8 cellular contexts compared by ENCODE assay signal in the genomic region with DNA sequence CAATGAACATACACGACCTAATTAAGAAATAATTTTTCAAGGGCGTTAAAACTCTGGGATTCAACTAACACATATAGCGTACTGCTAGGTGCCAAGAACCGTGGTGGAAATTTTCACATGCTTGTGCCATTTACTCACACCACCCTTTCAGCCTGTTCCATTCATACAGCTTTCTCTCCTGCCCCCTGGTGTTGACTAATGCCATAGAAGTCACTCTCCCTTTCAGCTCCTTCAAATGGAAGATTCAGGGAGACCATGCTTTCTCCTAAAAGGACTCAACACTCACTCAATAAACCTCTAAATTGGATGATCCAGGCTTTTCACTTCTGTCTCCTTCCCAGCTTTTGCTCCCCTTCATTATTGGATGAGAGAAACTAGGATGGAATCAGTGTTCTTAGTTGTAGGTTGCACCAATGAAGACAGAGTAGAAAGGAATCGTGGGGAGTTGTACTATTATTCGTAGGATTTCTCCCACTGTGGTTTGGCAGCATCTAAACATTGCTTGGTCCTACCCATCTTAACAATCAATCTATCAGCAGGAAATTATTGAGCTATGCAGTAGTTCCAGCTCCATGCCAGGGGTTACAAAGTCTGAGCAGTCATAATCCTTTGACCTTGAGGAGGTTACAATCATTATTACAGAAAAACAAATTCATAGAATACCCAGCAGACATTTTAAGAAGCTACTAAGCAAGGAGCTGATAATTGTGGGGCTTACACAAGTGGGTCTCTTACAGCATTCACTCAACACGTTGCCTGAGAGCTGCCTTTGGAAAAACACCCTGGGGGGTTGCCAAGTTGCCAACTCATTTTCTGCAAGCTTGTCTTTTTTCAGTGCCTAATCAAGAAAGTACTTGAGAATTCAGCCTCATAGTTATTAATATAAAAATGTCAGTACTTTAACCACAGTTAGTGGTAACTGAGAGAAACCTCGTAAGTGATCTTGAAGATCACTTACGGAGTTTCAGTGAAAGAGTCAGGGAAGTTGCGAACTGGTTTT.
A peak's percentile ranks its signal among the peaks of the same experiment; 100 is the strongest.
DNase-seq lines count a peak whose midpoint lies in the region; ATAC-seq and TF ChIP-seq lines count a peak whose summit lies in the region.

No MANE protein-coding gene starts in this region.

- peak; percentile 51 for TF ChIP-seq CTCF in GM12874 (IDR thresholded peaks at IDR 0.05; ENCODE audit: insufficient read depth, low read depth, low read length)

- H3K27ac ChIP-seq in caudate nucleus (ENCODE audit: low read depth, low read length): no peak overlapping the region

- no peak for ATAC-seq in HG02970 (IDR thresholded peaks at IDR 0.05; ENCODE audit: low FRiP score, unreplicated experiment)

- DNase-seq in AG08395 (ENCODE audit: low spot score) (peak; percentile 74), NCI-H1092 treated with DMSO at 0.1 percent for 48 hours (lab: John Stamatoyannopoulos, UW) (peak; percentile 44), SW480 (ENCODE audit: low spot score) (peak; percentile 66), caudate nucleus (lab: John Stamatoyannopoulos, UW) (peak in 39 of 61 donors; percentile 6 to 85 (median 26)), kidney tubule cell (ENCODE audit: low spot score) (peak; percentile 80)
- DNase-seq in stimulated activated CD4-positive, alpha-beta T cell treated with anti-CD3 and anti-CD28 coated beads, Interleukin-4, amount 100 ng/mL, for 48 hours (ENCODE audit: low read depth in 2 of 2): peak; percentile 27 to 42

Comparison
In these comparisons a context has a peak if more than half of its experiments do, and no peak if none do; other contexts are left out.
1. DNase-seq: peak in every context shown above with its lines; median percentile 80 in kidney tubule cell; 74 in AG08395; 66 in SW480; 44 in NCI-H1092 treated with DMSO at 0.1 percent for 48 hours; 34 in stimulated activated CD4-positive, alpha-beta T cell treated with anti-CD3 and anti-CD28 coated beads, Interleukin-4, amount 100 ng/mL, for 48 hours; 26 in caudate nucleus.